ENCODE assay signal across 8 cellular contexts in genomic region chr1:1504777-1505365, GRCh38. TPM values are rescaled to one million over a fixed set of nuclear protein-coding genes. Genes with fewer than 3 reads are reported as not detected.
DNase-seq lines count a peak whose midpoint lies in the region; FAIRE-seq and TF ChIP-seq lines count a peak whose summit lies in the region.
"Not testable (repeated sequence)": the region's sequence is repeated elsewhere in the genome, so short reads cannot be mapped to it uniquely, and the experiment has no call there.

No MANE protein-coding gene starts in this region.

- H3K9me3 Mint-ChIP-seq in IgD-negative memory B cell; astrocyte (ENCODE audit: unreplicated experiment): not testable (repeated sequence)

- DNase-seq in Caki2 (ENCODE audit: low read depth) (peak; percentile 87), NCI-H69 (lab: John Stamatoyannopoulos, UW) (peak; percentile 72), astrocyte (ENCODE audit: low read depth) (peak; percentile 6), cardiac muscle cell (ENCODE audit: low read depth in 1 of 2, low spot score in 1 of 2) (peak; percentile 72 to 73)
- DNase-seq in activated CD4-positive, CD25-positive, alpha-beta regulatory T cell (lab: John Stamatoyannopoulos, UW): peak; percentile 15 to 54 (median 43)
- peak; percentile 84 for DNase-seq in stimulated activated CD8-positive, alpha-beta memory T cell treated with anti-CD3 and anti-CD28 coated beads, Interleukin-4, amount 100 ng/mL, for 48 hours

- H3K4me3 Mint-ChIP-seq in IgD-negative memory B cell (peak overlapping the region; percentile 87 to 97 (median 92)), astrocyte (ENCODE audit: unreplicated experiment) (peak overlapping the region; percentile 54)

- FAIRE-seq in astrocyte (lab: Jason Lieb, UNC): not testable (repeated sequence)

- peak overlapping the region; percentile 1 for H2AFZ ChIP-seq in astrocyte (ENCODE audit: low read depth, low read length)
- not testable (repeated sequence) for H2AFZ ChIP-seq in neuron (ENCODE audit: low read depth, low read length)

- not testable (repeated sequence) for H3K4me3 ChIP-seq in astrocyte (ENCODE audit: insufficient read depth, low read depth, low read length)
- peak overlapping the region; percentile 6 for H3K4me3 ChIP-seq in cardiac muscle cell
- peak overlapping the region; percentile 31 for H3K4me3 ChIP-seq in neuron (ENCODE audit: low read length)

- H3K36me3 Mint-ChIP-seq in IgD-negative memory B cell; astrocyte (ENCODE audit: low read depth, unreplicated experiment): not testable (repeated sequence)

- H3K4me1 ChIP-seq in astrocyte (ENCODE audit: insufficient read depth, low read length); cardiac muscle cell (ENCODE audit: low read depth); neuron (ENCODE audit: insufficient read depth, low read length): not testable (repeated sequence)

- not testable (repeated sequence) for H3K79me2 ChIP-seq in astrocyte (ENCODE audit: insufficient read depth, low read length)

- in situ Hi-C loops in Caki2 (cut with HindIII; ENCODE audit: low pct_unique_long_range_greater_than_20kb, low sequenced_read_pairs): not testable (repeated sequence)

- H3K4me1 Mint-ChIP-seq in IgD-negative memory B cell: peaks cover 6 to 15% (median 6%) of the 10 kb centered on the region in 3 donors
- H3K4me1 Mint-ChIP-seq in astrocyte (ENCODE audit: low read depth, unreplicated experiment): not testable (repeated sequence)

- not testable (repeated sequence) for H3K27me3 Mint-ChIP-seq in IgD-negative memory B cell; astrocyte (ENCODE audit: low read depth, unreplicated experiment)

- TF ChIP-seq CTCF in astrocyte (IDR thresholded peaks at IDR 0.05; ENCODE audit: insufficient read depth, low read depth, low read length) (peak; percentile 24), cardiac muscle cell (IDR thresholded peaks at IDR 0.05; ENCODE audit: low read depth, low read length) (peak; percentile 62)

- H3K27me3 ChIP-seq in astrocyte (ENCODE audit: insufficient read depth, low read length); cardiac muscle cell; neuron (ENCODE audit: insufficient read depth, low read length): not testable (repeated sequence)

- H3K9ac ChIP-seq in astrocyte (ENCODE audit: low read length): not testable (repeated sequence)

- H4K20me1 ChIP-seq in astrocyte (ENCODE audit: insufficient read depth, low read length): not testable (repeated sequence)

- H3K27ac ChIP-seq in astrocyte (ENCODE audit: low read depth, low read length): not testable (repeated sequence)
- H3K27ac ChIP-seq in cardiac muscle cell: peak overlapping the region; percentile 90

- H3K4me2 ChIP-seq in astrocyte (ENCODE audit: low read length): not testable (repeated sequence)

- H3K36me3 ChIP-seq in astrocyte (ENCODE audit: insufficient read depth, low read length); cardiac muscle cell; neuron (ENCODE audit: insufficient read depth, low read length): not testable (repeated sequence)

- not testable (repeated sequence) for H3K9me3 ChIP-seq in astrocyte (ENCODE audit: insufficient read depth, low read depth, low read length); cardiac muscle cell (ENCODE audit: low read depth); neuron (ENCODE audit: low read length)

- H3K27ac Mint-ChIP-seq in IgD-negative memory B cell: peak overlapping the region; percentile 90 to 95 (median 95)
- H3K27ac Mint-ChIP-seq in astrocyte (ENCODE audit: unreplicated experiment): peak overlapping the region; percentile 50

RNA-seq across cellular contexts. Expression of gene ATAD3A, which starts 7.1 kb away (rescaled TPM):
- 78.9 and 82.4 TPM in 2 replicates for total RNA-seq in Caki2 (2014; rRNA removed; shearing (Covaris generic); ENCODE audit: low replicate concordance)
- polyA plus RNA-seq in IgD-negative memory B cell (12.8 TPM), cardiac muscle cell (74.8 and 77.9 TPM in 2 replicates)
- total RNA-seq in astrocyte (51.1 and 54.9 TPM in 2 replicates), cardiac muscle cell (61.7 and 79.7 TPM in 2 replicates)

RNA-seq across cellular contexts. Expression of gene ATAD3B, which starts 33.3 kb away (rescaled TPM):
- total RNA-seq in Caki2 (2014; rRNA removed; shearing (Covaris generic); ENCODE audit: low replicate concordance): 22.3 and 40.7 TPM in 2 replicates
- polyA plus RNA-seq in IgD-negative memory B cell (10.8 TPM), cardiac muscle cell (25.8 and 30.2 TPM in 2 replicates)
- total RNA-seq in astrocyte (55.3 and 63.0 TPM in 2 replicates), cardiac muscle cell (28.1 and 37.4 TPM in 2 replicates)

RNA-seq across cellular contexts. Expression of gene TMEM240, which starts 35.6 kb away (rescaled TPM):
- not detected in 2 replicates for total RNA-seq in Caki2 (2014; rRNA removed; shearing (Covaris generic); ENCODE audit: low replicate concordance)
- polyA plus RNA-seq in IgD-negative memory B cell: not detected
- 7.0 and 9.0 TPM in 2 replicates for total RNA-seq in astrocyte
- total RNA-seq in cardiac muscle cell: 8.1 and 26.0 TPM in 2 replicates
- 6.2 and 10.4 TPM in 2 replicates for polyA plus RNA-seq in cardiac muscle cell

RNA-seq across cellular contexts. Expression of gene ATAD3C, which starts 55.4 kb away (rescaled TPM):
- not detected in 2 replicates for total RNA-seq in Caki2 (2014; rRNA removed; shearing (Covaris generic); ENCODE audit: low replicate concordance)
- 6.2 TPM for polyA plus RNA-seq in IgD-negative memory B cell
- 1.8 and 2.5 TPM in 2 replicates for total RNA-seq in astrocyte
- total RNA-seq in cardiac muscle cell: 0.21 and 0.28 TPM in 2 replicates
- polyA plus RNA-seq in cardiac muscle cell: 0.49 and 0.53 TPM in 2 replicates

Comparison
In these comparisons a context has a peak if more than half of its experiments do, and no peak if none do; other contexts are left out.
1. DNase-seq: peak in every context shown above with its lines; median percentile 87 in Caki2; 84 in stimulated activated CD8-positive, alpha-beta memory T cell treated with anti-CD3 and anti-CD28 coated beads, Interleukin-4, amount 100 ng/mL, for 48 hours; 72 in cardiac muscle cell; 72 in NCI-H69; 43 in activated CD4-positive, CD25-positive, alpha-beta regulatory T cell; 6 in astrocyte.